ENCODE assay signal across 8 cellular contexts in genomic region chr5:146533260-146533857, GRCh38. TPM values are rescaled to one million over a fixed set of nuclear protein-coding genes. Genes with fewer than 3 reads are reported as not detected.
DNase-seq lines count a peak whose midpoint lies in the region; ATAC-seq and TF ChIP-seq lines count a peak whose summit lies in the region.

No MANE protein-coding gene starts in this region.

- H3K27me3 ChIP-seq in A673 (replicated peaks; ENCODE audit: insufficient read depth, low read depth, low read length, poor library complexity) = no peaks in the 10 kb centered on the region

- in situ Hi-C loops in astrocyte of the spinal cord (cut with HindIII; ENCODE audit: low sequenced_read_pairs) = no loop called here

- no peak overlapping the region for H3K4me3 ChIP-seq in A673 (ENCODE audit: low read depth, low read length, poor library complexity, severe bottlenecking)
- no peak overlapping the region for H3K4me3 ChIP-seq in astrocyte of the spinal cord (ENCODE audit: low read depth, low read length)

- H3K9me3 ChIP-seq in A673 (ENCODE audit: low read depth, low read length, poor library complexity, severe bottlenecking) = no peaks in the 10 kb centered on the region

- no peaks in the 10 kb centered on the region for H3K4me1 ChIP-seq in A673 (ENCODE audit: insufficient read depth, low read length, poor library complexity, severe bottlenecking)

- POLR2A ChIA-PET in A673 (lab: Charles Lee; ENCODE audit: low non-redundant PET) = no interaction called here

- peak; percentile 72 for DNase-seq in A673 (ENCODE audit: low spot score)
- DNase-seq in NCI-H187 treated with DMSO at 0.1 percent for 48 hours (lab: John Stamatoyannopoulos, UW) = peak; percentile 55
- DNase-seq in T1000 (lab: John Stamatoyannopoulos, UW) = peak; percentile 32
- DNase-seq in astrocyte of the spinal cord (ENCODE audit: low read depth, low spot score) = peak; percentile 54
- DNase-seq in iPS-NIHi7 (ENCODE audit: extremely low spot score) = peak; percentile 78
- peak; percentile 57 to 65 for DNase-seq in stimulated activated CD4-positive, alpha-beta T cell treated with anti-CD3 and anti-CD28 coated beads, Interleukin-15, amount 100 ng/mL, for 48 hours (ENCODE audit: low read depth in 2 of 2)

- no peak overlapping the region for H3K27ac ChIP-seq in A673 (ENCODE audit: low read depth, low read length, poor library complexity, severe bottlenecking)

- no peaks in the 10 kb centered on the region for H3K36me3 ChIP-seq in A673 (ENCODE audit: insufficient read depth, low read length, poor library complexity, severe bottlenecking)

- CTCF ChIA-PET in A673 (lab: Charles Lee) = interaction anchor here (0.5 to 1.0 kb wide), 5 partner anchors 84 to 656 kb away, joined by 3 to 9 read pairs (median 5); no protein-coding TSS in a partner anchor

- ATAC-seq in GM18508 (IDR thresholded peaks at IDR 0.05; ENCODE audit: insufficient read depth, unreplicated experiment) = peak; percentile 94
- ATAC-seq in HG02970 (IDR thresholded peaks at IDR 0.05; ENCODE audit: low FRiP score, unreplicated experiment) = peak; percentile 93

- TF ChIP-seq CTCF in A673 (conservative IDR thresholded peaks at IDR 0.05; ENCODE audit: low read depth, low read length) (peak; percentile 93), astrocyte of the spinal cord (IDR thresholded peaks at IDR 0.05; ENCODE audit: low read depth, low read length) (peak; percentile 89)

- intact Hi-C loops in A673 (cut with micrococcal nuclease; ENCODE audit: unreplicated experiment) = loop anchor here (1.0 to 2.0 kb wide), 2 partner anchors 433 to 655 kb away; no protein-coding TSS in a partner anchor

- BruUV-seq in A673 (replicated peaks; lab: Mats Ljungman, UMichigan) = no TSS peak

RNA-seq across cellular contexts. Expression of gene GPR151, which starts 17.4 kb away (rescaled TPM):
- total RNA-seq in A673 (2021) = not detected in 2 replicates
